Comparison of ENCODE assay signal across 8 cellular contexts in genomic region chr11:65498042-65498726, GRCh38. TPM values are rescaled to one million over a fixed set of nuclear protein-coding genes. Genes with fewer than 3 reads are reported as not detected.
DNase-seq lines count a peak whose midpoint lies in the region; ATAC-seq and TF ChIP-seq lines count a peak whose summit lies in the region.

No MANE protein-coding gene starts in this region.

- intact Hi-C loops in breast epithelium (cut with DNase I; ENCODE audit: low total_unique reads): no loop called here
- intact Hi-C loops in left lung (cut with DNase I): loop anchor here in 1 of 2 donors (5.0 kb wide), 1 partner anchor 76 kb away; the partner anchor contains the start of gene NEAT1

- H3K9me3 Mint-ChIP-seq in type B pancreatic cell: no peaks in the 10 kb centered on the region

- TF ChIP-seq CTCF in breast epithelium (IDR thresholded peaks at IDR 0.05) (no peak), left lung (IDR thresholded peaks at IDR 0.05) (no peak), type B pancreatic cell (conservative IDR thresholded peaks at IDR 0.05) (no peak)

- no peak for TF ChIP-seq POLR2A in breast epithelium (IDR thresholded peaks at IDR 0.05)

- no peak overlapping the region for H3K4me3 Mint-ChIP-seq in type B pancreatic cell

- H3K36me3 Mint-ChIP-seq in type B pancreatic cell: no peaks in the 10 kb centered on the region

- peak overlapping the region; percentile 89 for H3K9ac ChIP-seq in Karpas-422 (ENCODE audit: low read length)

- peaks cover 43% of the 10 kb centered on the region for H3K79me2 ChIP-seq in Karpas-422 (ENCODE audit: low read length)

- DNase-seq in Caki2 (ENCODE audit: low read depth): peak; percentile 53
- peak; percentile 92 for DNase-seq in Karpas-422
- peak in 4 of 5 donors; percentile 39 to 83 (median 54) for DNase-seq in T-helper 1 cell
- DNase-seq in breast epithelium (ENCODE audit: low spot score in 2 of 2): no peak
- peak in 1 of 2 donors; percentile 80 for DNase-seq in left lung
- peak; percentile 46 for DNase-seq in stimulated activated CD8-positive, alpha-beta memory T cell treated with anti-CD3 and anti-CD28 coated beads, Interleukin-15, amount 100 ng/mL, for 1 hour (ENCODE audit: low read depth)
- no peak for DNase-seq in type B pancreatic cell (ENCODE audit: extremely low spot score, unreplicated experiment)

- no peaks in the 10 kb centered on the region for H3K9me2 ChIP-seq in Karpas-422 (replicated peaks; ENCODE audit: insufficient read depth, low read length)

- H3K27me3 ChIP-seq in Karpas-422 (ENCODE audit: low read length) (no peaks in the 10 kb centered on the region), breast epithelium (no peaks in the 10 kb centered on the region), left lung (no peaks in the 10 kb centered on the region)

- peak overlapping the region; percentile 99 for H3K27ac ChIP-seq in Karpas-422 (ENCODE audit: low read length)
- H3K27ac ChIP-seq in breast epithelium: peak overlapping the region; percentile 98 to 100
- peak overlapping the region; percentile 98 to 99 for H3K27ac ChIP-seq in left lung

- H3K4me3 ChIP-seq in Karpas-422 (ENCODE audit: low read length) (peak overlapping the region; percentile 83), breast epithelium (peak overlapping the region; percentile 68 to 91 (median 72)), left lung (peak overlapping the region; percentile 50 to 77)

- peaks cover 14% of the 10 kb centered on the region for H3K27me3 Mint-ChIP-seq in type B pancreatic cell

- in situ Hi-C loops in Caki2 (cut with HindIII; ENCODE audit: low pct_unique_long_range_greater_than_20kb, low sequenced_read_pairs): no loop called here

- H3K4me2 ChIP-seq in Karpas-422 (ENCODE audit: low read depth, low read length, poor library complexity, severe bottlenecking): peak overlapping the region; percentile 99

- peaks cover 39% of the 10 kb centered on the region for H4K20me1 ChIP-seq in Karpas-422 (ENCODE audit: insufficient read depth, low read depth, low read length)

- H3K27ac Mint-ChIP-seq in type B pancreatic cell: no peak overlapping the region

- H2AFZ ChIP-seq in Karpas-422 (ENCODE audit: low read length): peak overlapping the region; percentile 55; the same call in 1 of the 2 replicates

- H3K9me3 ChIP-seq in Karpas-422 (ENCODE audit: low read length) (no peaks in the 10 kb centered on the region), breast epithelium (no peaks in the 10 kb centered on the region), left lung (no peaks in the 10 kb centered on the region)

- peaks cover 42% of the 10 kb centered on the region for H3K36me3 ChIP-seq in Karpas-422 (ENCODE audit: insufficient read depth, low read length)
- no peaks in the 10 kb centered on the region for H3K36me3 ChIP-seq in breast epithelium
- peaks cover 4 to 20% of the 10 kb centered on the region in 2 donors for H3K36me3 ChIP-seq in left lung

- ATAC-seq in left lung: peak; percentile 6
- ATAC-seq in HG02678 (IDR thresholded peaks at IDR 0.05; ENCODE audit: unreplicated experiment): no peak

- peaks cover 26% of the 10 kb centered on the region for H3K4me1 Mint-ChIP-seq in type B pancreatic cell (ENCODE audit: unreplicated experiment)

- H3K4me1 ChIP-seq in Karpas-422 (ENCODE audit: low read length) (peaks cover 64% of the 10 kb centered on the region), breast epithelium (peaks cover 11 to 22% of the 10 kb centered on the region in 2 donors), left lung (peaks cover 30 to 39% of the 10 kb centered on the region in 2 donors)

RNA-seq across cellular contexts. Expression of gene MALAT1, which starts 0.7 kb away (rescaled TPM):
- 107 and 234 TPM in 2 replicates for total RNA-seq in Caki2 (2014; rRNA removed; shearing (Covaris generic); ENCODE audit: low replicate concordance)
- 3,783 and 4,167 TPM in 2 replicates for total RNA-seq in Karpas-422 (2014; rRNA removed; shearing (Covaris generic); ENCODE audit: low replicate concordance)
- over 10,000 TPM; 14,217 to 22,312 (median 18,959) TPM for total RNA-seq in breast epithelium
- over 10,000 TPM; 12,400 to 15,875 TPM for total RNA-seq in left lung
- 4,133 and 6,276 TPM in 2 replicates for total RNA-seq in type B pancreatic cell (ENCODE audit: low replicate concordance)

RNA-seq across cellular contexts. Expression of gene SCYL1, which starts 26.7 kb away (rescaled TPM):
- 42.2 and 58.0 TPM in 2 replicates for total RNA-seq in Caki2 (2014; rRNA removed; shearing (Covaris generic); ENCODE audit: low replicate concordance)
- total RNA-seq in Karpas-422 (2014; rRNA removed; shearing (Covaris generic); ENCODE audit: low replicate concordance): 39.1 and 79.0 TPM in 2 replicates
- 10 to 100 TPM; 74.1 to 83.4 (median 83.2) TPM for total RNA-seq in breast epithelium
- 10 to 100 TPM; 81.2 to 82.5 TPM for total RNA-seq in left lung
- total RNA-seq in type B pancreatic cell (ENCODE audit: low replicate concordance): 79.4 and 80.4 TPM in 2 replicates

RNA-seq across cellular contexts. Expression of gene LTBP3, which starts 60.0 kb away (rescaled TPM):
- total RNA-seq in Caki2 (2014; rRNA removed; shearing (Covaris generic); ENCODE audit: low replicate concordance): 74.6 and 77.7 TPM in 2 replicates
- 1.3 and 6.8 TPM in 2 replicates for total RNA-seq in Karpas-422 (2014; rRNA removed; shearing (Covaris generic); ENCODE audit: low replicate concordance)
- total RNA-seq in breast epithelium (10 to 100 TPM; 63.0 to 98.9 (median 95.7) TPM), left lung (100 to 1,000 TPM in 1 of 2 donors, 10 to 100 TPM in 1; 70.8 to 157 TPM), type B pancreatic cell (ENCODE audit: low replicate concordance) (71.8 and 74.1 TPM in 2 replicates)

Comparison
In these comparisons a context has a peak if more than half of its experiments do, and no peak if none do; other contexts are left out.
1. DNase-seq: peak in Caki2 (single experiment), Karpas-422 (single experiment), T-helper 1 cell (4 of 5) and stimulated activated CD8-positive, alpha-beta memory T cell treated with anti-CD3 and anti-CD28 coated beads, Interleukin-15, amount 100 ng/mL, for 1 hour (single experiment); none in breast epithelium (0 of 2) and type B pancreatic cell (single experiment).
2. RNA of gene MALAT1, which starts 0.7 kb away (total RNA-seq): 14,217 to 22,312 TPM in breast epithelium, 12,400 to 15,875 TPM in left lung, 4,133 to 6,276 TPM in type B pancreatic cell and 3,783 to 4,167 TPM in Karpas-422; 107 to 234 TPM in Caki2; every median in the first group is over 10 times any median in the second.
3. Peak in every context shown above with its lines, with median percentiles within 50 percentile points of each other: H3K27ac ChIP-seq and H3K4me3 ChIP-seq.